ENCODE assay signal across 8 cellular contexts in the genomic region with DNA sequence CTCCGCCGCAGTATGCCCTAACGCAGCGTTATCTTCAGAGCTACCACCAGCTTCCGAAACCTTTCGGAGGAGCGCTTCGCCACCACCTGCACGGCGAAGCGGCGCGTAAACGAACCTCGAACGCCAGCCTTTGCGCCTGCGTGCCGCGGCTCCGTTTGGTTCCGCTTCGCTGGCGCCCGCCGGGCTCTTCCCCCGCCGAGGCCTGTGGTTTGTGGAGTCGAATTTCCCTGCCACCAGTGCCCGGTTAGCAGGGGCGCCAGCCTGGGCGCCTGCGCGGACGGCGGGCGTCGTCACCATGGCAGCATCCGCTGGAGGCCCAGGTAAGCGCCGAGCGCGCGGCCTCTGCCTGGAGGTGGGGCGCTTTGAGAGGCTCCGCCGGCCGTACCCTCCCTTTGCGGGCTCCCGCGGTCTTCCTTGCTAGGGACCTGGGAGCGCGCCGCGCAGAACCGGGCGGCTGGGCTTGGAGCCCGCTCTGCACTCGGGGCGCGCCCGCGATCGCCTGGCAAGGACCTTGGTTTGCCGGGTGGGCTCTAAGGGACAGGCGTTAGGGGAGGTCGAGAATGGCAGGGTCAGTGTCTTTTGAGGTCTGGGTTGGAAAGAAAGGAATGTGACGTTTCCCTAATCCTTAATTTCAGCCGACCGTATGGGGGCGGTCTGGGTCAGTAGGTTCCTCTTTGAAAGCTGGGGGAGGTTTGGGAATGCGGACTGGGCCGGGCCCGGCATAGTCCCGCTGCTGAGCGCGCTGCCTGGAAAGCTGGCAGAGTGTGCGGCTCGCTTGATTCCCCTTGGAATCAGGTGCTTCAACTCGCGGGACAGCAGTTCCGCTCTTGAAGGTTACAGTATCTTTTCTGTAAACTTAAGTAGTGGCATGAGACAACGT. TPM values are rescaled to one million over a fixed set of nuclear protein-coding genes. Genes with fewer than 3 reads are reported as not detected.
DNase-seq lines count a peak whose midpoint lies in the region; ATAC-seq and TF ChIP-seq lines count a peak whose summit lies in the region.

TSS of gene FAM151B (plus strand) at position 272 of the 880 bp plus-strand sequence. CDS start at position 296, 24 bp downstream.

- ATAC-seq in HG02759 (IDR thresholded peaks at IDR 0.05; ENCODE audit: unreplicated experiment) (peak; percentile 96), heart left ventricle (peak; percentile 86 to 96 (median 95))

- peak; percentile 47 for DNase-seq in GM12864 (ENCODE audit: low read depth)
- peak; percentile 92 for DNase-seq in NCI-H128 (lab: John Stamatoyannopoulos, UW; ENCODE audit: unreplicated experiment)
- DNase-seq in SW480 (ENCODE audit: low spot score) = peak; percentile 96
- DNase-seq in adipocyte (ENCODE audit: low read depth) = peak; percentile 95
- peak; percentile 80 to 91 (median 88) for DNase-seq in heart left ventricle
- DNase-seq in tibial nerve (ENCODE audit: low spot score in 2 of 2) = peak; percentile 29 to 33

- H3K9ac ChIP-seq in adipocyte (ENCODE audit: low read length) = peak within 1 kb of the TSS; percentile 89
- H3K9ac ChIP-seq in parathyroid adenoma = peak within 1 kb of the TSS; percentile 61

- H3K27me3 ChIP-seq in adipocyte (replicated peaks; ENCODE audit: control insufficient read depth, insufficient read depth, low read length) (no peaks in the 10 kb centered on the region), heart left ventricle (no peaks in the 10 kb centered on the region), parathyroid adenoma (ENCODE audit: control insufficient read depth, insufficient read depth, low read length) (no peaks in the 10 kb centered on the region), tibial nerve (no peaks in the 10 kb centered on the region)

- 0 to 2% (median 1%) methylated on average over 46 to 83 of the region's 83 CpGs for WGBS in heart left ventricle, 4 donors
- 0 to 1% methylated on average over 44 to 76 of the region's 83 CpGs for WGBS in tibial nerve, 2 donors

- intact Hi-C loops in heart left ventricle (cut with DNase I) = loop anchor here in 8 of 10 donors (2.0 to 10.0 kb wide), 5 partner anchors 179 to 707 kb away; no protein-coding TSS in a partner anchor

- H3K36me3 ChIP-seq in adipocyte (ENCODE audit: control insufficient read depth, insufficient read depth, low read length, severe bottlenecking) (peaks cover 8% of the 10 kb centered on the region), heart left ventricle (no peaks in the 10 kb centered on the region), parathyroid adenoma (ENCODE audit: control insufficient read depth, insufficient read depth, low read length) (no peaks in the 10 kb centered on the region), tibial nerve (peaks cover 0 to 17% (median 0%) of the 10 kb centered on the region in 3 donors)

- H3K4me3 ChIP-seq in GM12864 (ENCODE audit: low read depth, low read length) (peak within 1 kb of the TSS; percentile 57), adipocyte (ENCODE audit: low read length) (peak within 1 kb of the TSS; percentile 97), heart left ventricle (peak within 1 kb of the TSS; percentile 47 to 88 (median 70)), parathyroid adenoma (ENCODE audit: low read depth, low read length) (peak within 1 kb of the TSS; percentile 90), tibial nerve (peak within 1 kb of the TSS; percentile 47 to 74 (median 65))

- peak within 1 kb of the TSS; percentile 88 for H3K4me2 ChIP-seq in parathyroid adenoma (ENCODE audit: low read length)

- peak within 1 kb of the TSS; percentile 97 for H2AFZ ChIP-seq in parathyroid adenoma

- TF ChIP-seq EP300 in tibial nerve (IDR thresholded peaks at IDR 0.05) = peak; percentile 9 to 54

- H3K79me2 ChIP-seq in parathyroid adenoma = no peaks in the 10 kb centered on the region

- TF ChIP-seq POLR2A in heart left ventricle (IDR thresholded peaks at IDR 0.05) (peak in 1 of 2 donors; percentile 10), tibial nerve (IDR thresholded peaks at IDR 0.05) (peak in 1 of 2 donors; percentile 15)

- peaks cover 9% of the 10 kb centered on the region for H3K4me1 ChIP-seq in adipocyte (ENCODE audit: control insufficient read depth, insufficient read depth, low read length)
- H3K4me1 ChIP-seq in heart left ventricle = peaks cover 0 to 18% (median 2%) of the 10 kb centered on the region in 12 donors
- no peaks in the 10 kb centered on the region for H3K4me1 ChIP-seq in parathyroid adenoma
- H3K4me1 ChIP-seq in tibial nerve = peaks cover 0 to 15% (median 1%) of the 10 kb centered on the region in 4 donors

- H3K27ac ChIP-seq in heart left ventricle (peak within 1 kb of the TSS in 11 of 12 donors; percentile 12 to 86 (median 78)), parathyroid adenoma (peak within 1 kb of the TSS; percentile 88), tibial nerve (peak within 1 kb of the TSS in 3 of 4 donors; percentile 37 to 80 (median 57))

- H3K9me3 ChIP-seq in adipocyte (ENCODE audit: control insufficient read depth, low read length) (peaks cover 13% of the 10 kb centered on the region), heart left ventricle (peaks cover 0 to 15% (median 6%) of the 10 kb centered on the region in 12 donors), parathyroid adenoma (ENCODE audit: control insufficient read depth, low read length) (no peaks in the 10 kb centered on the region), tibial nerve (peaks cover 0 to 11% (median 4%) of the 10 kb centered on the region in 4 donors)

- no peak for TF ChIP-seq CTCF in GM12864 (IDR thresholded peaks at IDR 0.05; ENCODE audit: low read depth, low read length, missing control alignments)
- TF ChIP-seq CTCF in heart left ventricle (IDR thresholded peaks at IDR 0.05) = peak in 7 of 12 donors; percentile 3 to 48 (median 36)
- TF ChIP-seq CTCF in parathyroid adenoma (IDR thresholded peaks at IDR 0.05) = no peak
- peak in 1 of 5 experiments; percentile 7 for TF ChIP-seq CTCF in tibial nerve (IDR thresholded peaks at IDR 0.05)

RNA-seq across cellular contexts. Expression of gene FAM151B, which starts in this region (rescaled TPM):
- 1 to 10 TPM; 1.2 to 2.3 (median 1.7) TPM for total RNA-seq in heart left ventricle
- 1 to 10 TPM in 1 of 2 donors, under 1 TPM in 1; 0.27 to 1.1 TPM for polyA plus RNA-seq in heart left ventricle
- 1 to 10 TPM in 3 of 4 donors, under 1 TPM in 1; 0.90 to 6.1 (median 3.1) TPM for total RNA-seq in tibial nerve

Comparison
In these comparisons a context has a peak if more than half of its experiments do, and no peak if none do; other contexts are left out.
1. Peak in every context shown above with its lines: DNase-seq, ATAC-seq, H3K4me3 ChIP-seq and H3K27ac ChIP-seq.
2. DNase-seq: peak in every context shown above with its lines; median percentile 96 in SW480; 95 in adipocyte; 92 in NCI-H128; 88 in heart left ventricle; 47 in GM12864; 31 in tibial nerve.
3. CTCF ChIP-seq: peak in heart left ventricle (7 of 12); none in GM12864 (single experiment) and parathyroid adenoma (single experiment).